ENCODE assay signal across 24 cellular contexts in the genomic region with DNA sequence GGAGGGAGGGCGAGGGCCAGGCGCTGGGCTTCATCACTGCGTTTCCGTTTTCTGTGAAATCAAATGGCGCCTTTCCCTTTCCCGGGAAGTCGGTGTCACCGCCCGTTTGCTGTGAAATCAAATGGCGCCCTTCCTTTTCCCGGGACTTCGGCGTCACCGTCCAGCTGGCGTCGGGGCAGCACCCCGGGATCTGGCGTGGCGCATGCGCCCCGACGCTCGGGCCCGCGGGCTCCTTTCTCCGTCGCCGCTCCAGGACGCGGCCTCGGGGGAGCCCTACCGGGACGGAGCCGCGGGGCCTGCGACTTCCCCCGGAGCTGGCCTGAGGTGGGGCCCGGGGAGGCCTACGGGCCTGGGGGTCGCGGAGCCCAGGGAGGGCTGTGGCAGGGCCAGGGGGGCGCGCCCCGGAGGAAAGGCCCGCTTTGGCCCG. TPM values are rescaled to one million over a fixed set of nuclear protein-coding genes. Genes with fewer than 3 reads are reported as not detected.
DNase-seq lines count a peak whose midpoint lies in the region; ATAC-seq, FAIRE-seq and TF ChIP-seq lines count a peak whose summit lies in the region.
"Had no signal": no experiment of that assay in that cellular context is flagged by ENCODE, and none has a peak within 500 bp of the region (broad histone marks: within the 10 kb centered on the region; RNA-seq: fewer than 3 reads in every experiment).

A gene (plus strand): TSS at position 203 of the 427 bp plus-strand sequence. CDS start 428 bp downstream, outside the sequence.

- H3K27ac ChIP-seq in heart right ventricle, result peak within 1 kb of the TSS in 3 of 10 donors; percentile 15 to 76 (median 24)
- no peak within 1 kb of the TSS for H3K27ac ChIP-seq in keratinocyte (ENCODE audit: control insufficient read depth, insufficient read depth, low read length)
- H3K27ac ChIP-seq in thymus (ENCODE audit: low read depth), result peak within 1 kb of the TSS; percentile 18
- H3K27ac ChIP-seq: colonic mucosa, Peyer's patch, prostate gland, spleen had no signal

- H3K4me3 Mint-ChIP-seq in dendritic cell treated with granulocyte-macrophage colony-stimulating factor and Interleukin-4, amounts not matched to agents 40 ng/mL and 50 ng/mL, for 4 days, result peak within 1 kb of the TSS; percentile 32
- H3K4me3 Mint-ChIP-seq: CD4-positive, alpha-beta T cell; nephron; type B pancreatic cell had no signal

- WGBS in heart right ventricle, 2 donors, result 20 to 29% methylated on average over 30 to 46 of the region's 46 CpGs
- WGBS in thymus, result 54% methylated on average over 46 of the region's 46 CpGs

- peaks cover 11% of the 10 kb centered on the region for H3K9me3 Mint-ChIP-seq in dendritic cell treated with granulocyte-macrophage colony-stimulating factor and Interleukin-4, amounts not matched to agents 40 ng/mL and 50 ng/mL, for 4 days
- H3K9me3 Mint-ChIP-seq: CD4-positive, alpha-beta T cell; immature natural killer cell had no signal

- intact Hi-C loops in heart right ventricle (cut with DNase I), result no loop called here
- intact Hi-C loops in cardiac septum (cut with DNase I), result no loop called here
- intact Hi-C loops in dendritic cell treated with granulocyte-macrophage colony-stimulating factor and Interleukin-4, amounts not matched to agents 40 ng/mL and 50 ng/mL, for 4 days (cut with micrococcal nuclease), result no loop called here

- ATAC-seq in heart right ventricle, result peak in 3 of 8 donors; percentile 38 to 55 (median 48)
- no peak for ATAC-seq in HG03097 (IDR thresholded peaks at IDR 0.05; ENCODE audit: low FRiP score, unreplicated experiment)

- DNase-seq in heart right ventricle (peak in 1 of 2 donors; percentile 35), cardiac septum (ENCODE audit: low spot score) (no peak), keratinocyte (ENCODE audit: low read depth, low spot score) (no peak), SIG-M5 (lab: John Stamatoyannopoulos, UW) (no peak)
- no peak for DNase-seq in stimulated activated CD4-positive, alpha-beta T cell treated with anti-CD3 and anti-CD28 coated beads, Interleukin-1b, Interleukin-23, amount 100 ng/mL, for 48 hours
- DNase-seq: activated naive CD4-positive, alpha-beta T cell; activated T-cell treated with anti-CD3 and anti-CD28 coated beads for 4 hours; CD4-positive, alpha-beta T cell; colonic mucosa; immature natural killer cell; mesendoderm; NCI-H1694 treated with DMSO at 0.1 percent for 48 hours; NCI-H2227 treated with DMSO at 0.1 percent for 48 hours; Peyer's patch; spleen; SW 1271 had no signal

- no peaks in the 10 kb centered on the region for H4K20me1 ChIP-seq in keratinocyte (ENCODE audit: control insufficient read depth, extremely low read depth, insufficient read depth, low read length)

- H3K4me3 ChIP-seq in heart right ventricle (peak within 1 kb of the TSS in 7 of 10 donors; percentile 3 to 37 (median 26)), keratinocyte (ENCODE audit: control insufficient read depth in 2 of 3, extremely low read depth in 1 of 3, insufficient read depth in 2 of 3, low read depth in 1 of 3, low read length in 3 of 3) (peak within 1 kb of the TSS in 1 of 3 experiments; percentile 29), thymus (ENCODE audit: low read length) (no peak within 1 kb of the TSS)
- H3K4me3 ChIP-seq: colonic mucosa, Peyer's patch had no signal

- H3K36me3 ChIP-seq in heart right ventricle (no peaks in the 10 kb centered on the region), keratinocyte (ENCODE audit: control insufficient read depth in 2 of 2, extremely low read depth in 1 of 2, insufficient read depth in 2 of 2, low read length in 2 of 2) (no peaks in the 10 kb centered on the region), thymus (ENCODE audit: control insufficient read depth, insufficient read depth) (no peaks in the 10 kb centered on the region)
- H3K36me3 ChIP-seq: colonic mucosa, Peyer's patch, prostate gland, spleen had no signal

- peaks cover 7% of the 10 kb centered on the region for H3K4me1 Mint-ChIP-seq in dendritic cell treated with granulocyte-macrophage colony-stimulating factor and Interleukin-4, amounts not matched to agents 40 ng/mL and 50 ng/mL, for 4 days (ENCODE audit: low read depth)
- H3K4me1 Mint-ChIP-seq: immature natural killer cell had no signal

- H3K4me1 ChIP-seq in heart right ventricle, result no peaks in the 10 kb centered on the region
- H3K4me1 ChIP-seq in keratinocyte (ENCODE audit: control insufficient read depth, extremely low read depth, insufficient read depth, low read length), result no peaks in the 10 kb centered on the region
- H3K4me1 ChIP-seq in thymus (ENCODE audit: control insufficient read depth, insufficient read depth, low read length), result no peaks in the 10 kb centered on the region
- H3K4me1 ChIP-seq: colonic mucosa, Peyer's patch, prostate gland, spleen had no signal

- H3K9ac ChIP-seq in keratinocyte (ENCODE audit: control insufficient read depth, extremely low read depth, insufficient read depth, low read length), result no peak within 1 kb of the TSS

- H3K9me3 ChIP-seq in heart right ventricle (peaks cover 0 to 10% (median 0%) of the 10 kb centered on the region in 11 donors), keratinocyte (ENCODE audit: control insufficient read depth, low read depth, low read length) (no peaks in the 10 kb centered on the region), thymus (ENCODE audit: control insufficient read depth) (no peaks in the 10 kb centered on the region)
- H3K9me3 ChIP-seq: colonic mucosa, Peyer's patch, prostate gland, spleen had no signal

- peak within 1 kb of the TSS; percentile 6 for H3K27ac Mint-ChIP-seq in dendritic cell treated with granulocyte-macrophage colony-stimulating factor and Interleukin-4, amounts not matched to agents 40 ng/mL and 50 ng/mL, for 4 days
- H3K27ac Mint-ChIP-seq: CD4-positive, alpha-beta T cell; immature natural killer cell; type B pancreatic cell had no signal

- no peaks in the 10 kb centered on the region for H3K9me1 ChIP-seq in keratinocyte (ENCODE audit: control insufficient read depth, extremely low read depth, insufficient read depth, low read length)

- no peak for FAIRE-seq in keratinocyte (lab: Jason Lieb, UNC)
- FAIRE-seq: GM12891 had no signal

- H3K4me2 ChIP-seq in keratinocyte (ENCODE audit: control insufficient read depth, extremely low read depth, insufficient read depth, low read depth, low read length), result peak within 1 kb of the TSS; percentile 55

- dilution Hi-C loops in keratinocyte (cut with MboI; ENCODE audit: extremely low pct_ligation_motif_present, low sequenced_read_pairs), result no loop called here

- peaks cover 0 to 19% (median 7%) of the 10 kb centered on the region in 7 donors for H3K27me3 ChIP-seq in heart right ventricle
- peaks cover 10% of the 10 kb centered on the region for H3K27me3 ChIP-seq in keratinocyte (ENCODE audit: control insufficient read depth, extremely low read depth, insufficient read depth, low read length)
- no peaks in the 10 kb centered on the region for H3K27me3 ChIP-seq in thymus (ENCODE audit: control insufficient read depth, insufficient read depth)
- H3K27me3 ChIP-seq: colonic mucosa, Peyer's patch had no signal

- peaks cover 12% of the 10 kb centered on the region for H3K27me3 Mint-ChIP-seq in dendritic cell treated with granulocyte-macrophage colony-stimulating factor and Interleukin-4, amounts not matched to agents 40 ng/mL and 50 ng/mL, for 4 days
- H3K27me3 Mint-ChIP-seq: CD4-positive, alpha-beta T cell; type B pancreatic cell had no signal

- H3K36me3 Mint-ChIP-seq in dendritic cell treated with granulocyte-macrophage colony-stimulating factor and Interleukin-4, amounts not matched to agents 40 ng/mL and 50 ng/mL, for 4 days (ENCODE audit: low read depth), result peaks cover 7% of the 10 kb centered on the region
- H3K36me3 Mint-ChIP-seq: type B pancreatic cell had no signal

- H2AFZ ChIP-seq in keratinocyte (ENCODE audit: control insufficient read depth, low read length), result no peak within 1 kb of the TSS

- H3K79me2 ChIP-seq in keratinocyte (ENCODE audit: control insufficient read depth, insufficient read depth, low read length), result no peaks in the 10 kb centered on the region

- TF ChIP-seq CTCF in heart right ventricle (IDR thresholded peaks at IDR 0.05), result no peak
- TF ChIP-seq CTCF in keratinocyte (optimal IDR thresholded peaks at IDR 0.05 in 1 of 3, IDR thresholded peaks at IDR 0.05 in 1 of 3, conservative IDR thresholded peaks at IDR 0.05 in 1 of 3; ENCODE audit: extremely low read depth in 1 of 3, insufficient read depth in 2 of 3, low read length in 3 of 3), result no peak

RNA-seq across cellular contexts. Expression of the gene that starts here (rescaled TPM):
- 1 to 10 TPM in 2 of 10 donors, under 1 TPM in 7, not detected in 1; 0.25 to 4.1 (median 0.41) TPM for total RNA-seq in heart right ventricle
- polyA plus RNA-seq in heart right ventricle, result 1 to 10 TPM in 1 of 2 donors, under 1 TPM in 1; 0.29 to 1.3 TPM
- total RNA-seq in cardiac septum, result 0.35 TPM
- polyA plus RNA-seq in keratinocyte, result not detected in 3 replicates
- polyA plus RNA-seq in keratinocyte (2011; ENCODE audit: low read depth), result not detected
- not detected in 2 replicates for polyA plus RNA-seq in keratinocyte (2011; cell fraction: cytosol; rRNA removed)
- polyA plus RNA-seq in keratinocyte (2011; cell fraction: nucleus; rRNA removed), result not detected in 2 replicates
- polyA plus RNA-seq in keratinocyte (2012; ENCODE audit: low replicate concordance), result not detected in 2 replicates
- polyA minus RNA-seq in keratinocyte, result not detected in 3 replicates
- polyA minus RNA-seq in keratinocyte (2011; cell fraction: cytosol; rRNA and poly(A)+ RNA removed), result not detected
- polyA minus RNA-seq in keratinocyte (2011; cell fraction: nucleus; rRNA and poly(A)+ RNA removed), result not detected in 2 replicates
- 0.96 TPM for polyA plus RNA-seq in thymus
- total RNA-seq: A673, colonic mucosa had no signal
